In the genomic region with DNA sequence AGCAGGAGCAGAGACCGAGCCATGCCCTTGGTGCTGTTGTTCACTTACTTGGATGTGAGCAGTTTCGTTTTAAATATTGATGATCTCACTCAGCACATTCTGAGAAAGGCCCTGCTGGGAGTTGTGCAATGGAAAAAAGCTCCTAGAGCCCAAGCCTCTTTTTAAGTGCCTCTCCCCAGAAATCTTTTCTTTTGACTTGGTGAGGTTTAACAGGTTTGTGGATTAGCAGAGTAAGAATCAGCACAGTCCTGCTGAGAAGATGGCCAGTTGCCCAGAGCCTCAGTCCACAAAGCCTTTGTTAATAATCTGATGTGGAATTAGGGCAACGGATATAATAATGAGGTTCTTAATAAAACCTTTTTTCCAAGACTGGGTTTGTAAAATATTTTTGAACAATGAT, we compare ENCODE assay signal across 15 cellular contexts.
DNase-seq lines count a peak whose midpoint lies in the region; ATAC-seq lines count a peak whose summit lies in the region.
"Had no signal": no experiment of that assay in that cellular context is flagged by ENCODE, and none has a peak within 500 bp of the region (broad histone marks: within the 10 kb centered on the region; RNA-seq: fewer than 3 reads in every experiment).

No MANE protein-coding gene starts in this region.

- no peak overlapping the region for H3K27ac Mint-ChIP-seq in CD4-positive, alpha-beta memory T cell
- H3K27ac Mint-ChIP-seq: activated B cell treated with CpG ODN at 0.5 μM for 24 hours; activated naive CD8-positive, alpha-beta T cell treated with anti-CD3 and anti-CD28 coated beads, Interleukin-2, amount 50 U/mL, for 24 hours; HFFc6; memory B cell had no signal

- H3K4me3 Mint-ChIP-seq in CD4-positive, alpha-beta memory T cell: no peak overlapping the region
- H3K4me3 Mint-ChIP-seq: activated B cell treated with CpG ODN at 0.5 μM for 24 hours; activated naive CD8-positive, alpha-beta T cell treated with anti-CD3 and anti-CD28 coated beads, Interleukin-2, amount 50 U/mL, for 24 hours; HFFc6; memory B cell had no signal

- ATAC-seq in GM18873 (IDR thresholded peaks at IDR 0.05; ENCODE audit: low FRiP score, unreplicated experiment): no peak
- ATAC-seq: activated naive CD8-positive, alpha-beta T cell treated with anti-CD3 and anti-CD28 coated beads, Interleukin-2, amount 50 U/mL, for 24 hours had no signal

- H3K36me3 Mint-ChIP-seq in CD4-positive, alpha-beta memory T cell: no peaks in the 10 kb centered on the region
- H3K36me3 Mint-ChIP-seq: memory B cell had no signal

- DNase-seq in NCI-H146 treated with DMSO at 0.1 percent for 48 hours (lab: John Stamatoyannopoulos, UW; ENCODE audit: unreplicated experiment): peak; percentile 6
- DNase-seq in NCI-H146 (lab: John Stamatoyannopoulos, UW): no peak
- DNase-seq in NCI-H2227 treated with DMSO at 0.1 percent for 48 hours (lab: John Stamatoyannopoulos, UW): peak; percentile 44
- DNase-seq in cerebellum (ENCODE audit: low spot score): peak; percentile 13
- DNase-seq in renal cortical epithelial cell (ENCODE audit: low read depth): peak; percentile 36
- DNase-seq in CD4-positive, alpha-beta memory T cell: no peak
- DNase-seq in NOMO-1 treated with dmso at 0.1 percent for 144 hours (lab: John Stamatoyannopoulos, UW; ENCODE audit: unreplicated experiment): no peak
- DNase-seq: 8988T; activated B cell treated with CpG ODN at 0.5 μM for 24 hours; activated naive CD8-positive, alpha-beta T cell treated with anti-CD3 and anti-CD28 coated beads, Interleukin-2, amount 50 U/mL, for 24 hours; HFFc6; NCI-H1417 treated with DMSO at 0.1 percent for 48 hours had no signal

- CTCF ChIA-PET in CD4-positive, alpha-beta memory T cell (lab: Charles Lee; ENCODE audit: partially characterized antibody): no interaction called here

- H3K4me1 Mint-ChIP-seq in CD4-positive, alpha-beta memory T cell: peaks cover 0 to 13% (median 5%) of the 10 kb centered on the region in 4 donors
- H3K4me1 Mint-ChIP-seq: activated B cell treated with CpG ODN at 0.5 μM for 24 hours, memory B cell had no signal

- H3K27ac ChIP-seq in CD4-positive, alpha-beta memory T cell (ENCODE audit: low read depth, low read length): no peak overlapping the region

- no peak overlapping the region for H3K4me3 ChIP-seq in CD4-positive, alpha-beta memory T cell (ENCODE audit: low read length in 2 of 2)
- H3K4me3 ChIP-seq: tibial nerve had no signal

- no peaks in the 10 kb centered on the region for H3K9me3 ChIP-seq in CD4-positive, alpha-beta memory T cell (ENCODE audit: control insufficient read depth in 1 of 2, low read length in 2 of 2)

- intact Hi-C loops in CD4-positive, alpha-beta memory T cell (cut with micrococcal nuclease): no loop called here

- peaks cover 0 to 13% (median 1%) of the 10 kb centered on the region in 8 donors for H3K9me3 Mint-ChIP-seq in CD4-positive, alpha-beta memory T cell
- H3K9me3 Mint-ChIP-seq: activated B cell treated with CpG ODN at 0.5 μM for 24 hours; activated naive CD8-positive, alpha-beta T cell treated with anti-CD3 and anti-CD28 coated beads, Interleukin-2, amount 50 U/mL, for 24 hours; HFFc6 had no signal

- H3K27me3 Mint-ChIP-seq in CD4-positive, alpha-beta memory T cell: peaks cover 0 to 2% of the 10 kb centered on the region in 2 donors
- H3K27me3 Mint-ChIP-seq: memory B cell had no signal

- POLR2A ChIA-PET in CD4-positive, alpha-beta memory T cell (lab: Charles Lee; ENCODE audit: partially characterized antibody): no interaction called here

- no peaks in the 10 kb centered on the region for H3K27me3 ChIP-seq in CD4-positive, alpha-beta memory T cell (ENCODE audit: insufficient read depth, low read length)

- peaks cover 10% of the 10 kb centered on the region for H3K4me1 ChIP-seq in CD4-positive, alpha-beta memory T cell (ENCODE audit: insufficient read depth, low read length)
- H3K4me1 ChIP-seq: tibial nerve had no signal

- H3K36me3 ChIP-seq in CD4-positive, alpha-beta memory T cell (ENCODE audit: insufficient read depth, low read length): no peaks in the 10 kb centered on the region
- H3K36me3 ChIP-seq: tibial nerve had no signal

Comparison
In these comparisons a context has a peak if more than half of its experiments do, and no peak if none do; other contexts are left out.
1. DNase-seq: peak in NCI-H146 treated with DMSO at 0.1 percent for 48 hours (single experiment), NCI-H2227 treated with DMSO at 0.1 percent for 48 hours (single experiment), cerebellum (single experiment) and renal cortical epithelial cell (single experiment); none in NCI-H146 (single experiment), CD4-positive, alpha-beta memory T cell (0 of 5) and NOMO-1 treated with dmso at 0.1 percent for 144 hours (single experiment).